Comparison of ENCODE assay signal across 22 cellular contexts in the genomic region with DNA sequence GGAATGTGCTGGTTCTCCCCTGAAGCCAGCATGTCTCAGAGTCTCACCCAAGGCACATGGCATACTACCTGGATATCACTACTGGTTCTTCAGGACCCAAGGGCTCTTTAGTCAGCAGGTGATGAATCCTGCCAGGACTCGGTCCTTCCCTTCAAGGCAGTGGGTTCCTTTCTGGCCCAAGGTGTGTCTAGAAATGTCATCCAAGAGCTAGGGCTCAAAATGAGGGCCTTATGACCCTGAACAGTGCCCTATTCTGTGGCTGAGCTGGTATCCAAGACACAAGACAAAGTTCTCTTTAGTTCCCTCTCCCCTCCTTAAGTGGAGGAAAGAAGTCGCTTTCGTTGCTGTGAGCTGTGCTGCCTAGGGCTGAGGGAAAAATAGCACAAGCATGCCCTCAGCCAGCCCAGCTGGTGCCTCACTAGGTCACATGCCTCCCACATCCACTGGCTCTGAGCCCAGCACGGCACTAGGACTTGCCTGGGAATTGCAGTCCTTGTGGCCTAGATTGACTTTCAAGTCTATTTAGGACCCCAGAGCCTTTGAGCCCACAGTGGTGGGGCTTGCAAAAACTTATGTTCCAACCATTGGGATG.
DNase-seq lines count a peak whose midpoint lies in the region; ATAC-seq and TF ChIP-seq lines count a peak whose summit lies in the region.
"Had no signal": no experiment of that assay in that cellular context is flagged by ENCODE, and none has a peak within 500 bp of the region (broad histone marks: within the 10 kb centered on the region; RNA-seq: fewer than 3 reads in every experiment).

No MANE protein-coding gene starts in this region.

- peaks cover 11% of the 10 kb centered on the region for H3K4me1 ChIP-seq in BE2C
- no peaks in the 10 kb centered on the region for H3K4me1 ChIP-seq in lung (ENCODE audit: control insufficient read depth in 2 of 2, insufficient read depth in 2 of 2, low read length in 2 of 2)
- H3K4me1 ChIP-seq: SJSA1 had no signal

- peaks cover 6% of the 10 kb centered on the region for H3K27me3 Mint-ChIP-seq in brain

- H3K4me1 Mint-ChIP-seq in brain, result no peaks in the 10 kb centered on the region
- H3K4me1 Mint-ChIP-seq: CD14-positive monocyte had no signal

- WGBS in lung, 2 donors, result 61 to 70% methylated on average over 4 of the region's 4 CpGs

- H3K36me3 ChIP-seq in BE2C (no peaks in the 10 kb centered on the region), lung (ENCODE audit: control insufficient read depth in 2 of 2, insufficient read depth in 2 of 2, low read length in 2 of 2) (no peaks in the 10 kb centered on the region)
- H3K36me3 ChIP-seq: SJSA1 had no signal

- H3K27ac ChIP-seq in lung (ENCODE audit: low read depth in 1 of 2, low read length in 1 of 2), result no peak overlapping the region
- H3K27ac ChIP-seq: 22Rv1, PC-9, SJSA1 had no signal

- peak overlapping the region in 4 of 5 experiments; percentile 27 to 84 (median 71) for H3K27ac Mint-ChIP-seq in brain
- H3K27ac Mint-ChIP-seq: CD14-positive monocyte, GM23338 had no signal

- peaks cover 0 to 3% (median 0%) of the 10 kb centered on the region in 5 experiments for H3K9me3 Mint-ChIP-seq in brain
- H3K9me3 Mint-ChIP-seq: GM23338 had no signal

- TF ChIP-seq CTCF in BE2C (IDR thresholded peaks at IDR 0.05; ENCODE audit: low read depth, low read length) (no peak), brain (conservative IDR thresholded peaks at IDR 0.05) (no peak), lung (IDR thresholded peaks at IDR 0.05; ENCODE audit: control extremely low read depth, extremely low read depth) (no peak)

- H3K4me3 Mint-ChIP-seq in brain, result no peak overlapping the region
- H3K4me3 Mint-ChIP-seq: CD14-positive monocyte, GM23338 had no signal

- H3K9me3 ChIP-seq in BE2C, result no peaks in the 10 kb centered on the region
- H3K9me3 ChIP-seq in lung (ENCODE audit: control insufficient read depth in 2 of 2, insufficient read depth in 1 of 2, low read length in 1 of 2), result peaks cover 0 to 5% of the 10 kb centered on the region in 2 donors
- H3K9me3 ChIP-seq: SJSA1 had no signal

- H3K27me3 ChIP-seq in BE2C (no peaks in the 10 kb centered on the region), lung (ENCODE audit: control insufficient read depth, insufficient read depth) (no peaks in the 10 kb centered on the region)
- H3K27me3 ChIP-seq: SJSA1 had no signal

- H3K4me3 ChIP-seq in BE2C (ENCODE audit: low read depth, low read length), result no peak overlapping the region
- no peak overlapping the region for H3K4me3 ChIP-seq in lung
- H3K4me3 ChIP-seq: GM12878, GM23338, K562, PC-9, SJSA1 had no signal

- no peak for ATAC-seq in lung (ENCODE audit: insufficient read depth, low FRiP score)
- ATAC-seq: GM12878, GM23338, K562 had no signal

- peak; percentile 68 for DNase-seq in DMS 273 (lab: John Stamatoyannopoulos, UW; ENCODE audit: unreplicated experiment)
- no peak for DNase-seq in DMS 273 treated with DMSO at 0.1 percent for 48 hours (lab: John Stamatoyannopoulos, UW)
- peak; percentile 60 for DNase-seq in BE2C
- DNase-seq in lung (ENCODE audit: low spot score), result peak; percentile 10
- no peak for DNase-seq in stimulated activated CD8-positive, alpha-beta memory T cell treated with anti-CD3 and anti-CD28 coated beads, Interleukin-4, amount 100 ng/mL, for 48 hours
- no peak for DNase-seq in NCI-H1048 (lab: John Stamatoyannopoulos, UW)
- DNase-seq in amniotic stem cell (lab: John Stamatoyannopoulos, UW), result no peak
- DNase-seq: AML-193, DND-41, HCEC 1CT, NCI-H1105, NCI-H2081 treated with DMSO at 0.1 percent for 48 hours, NCI-H2227 treated with DMSO at 0.1 percent for 48 hours, NCI-H524 treated with DMSO at 0.1 percent for 48 hours had no signal

- H3K36me3 Mint-ChIP-seq in brain, result no peaks in the 10 kb centered on the region
- H3K36me3 Mint-ChIP-seq: CD14-positive monocyte had no signal

Comparison
In these comparisons a context has a peak if more than half of its experiments do, and no peak if none do; other contexts are left out.
1. DNase-seq: peak in DMS 273 (single experiment), BE2C (single experiment) and lung (single experiment); none in DMS 273 treated with DMSO at 0.1 percent for 48 hours (single experiment), stimulated activated CD8-positive, alpha-beta memory T cell treated with anti-CD3 and anti-CD28 coated beads, Interleukin-4, amount 100 ng/mL, for 48 hours (single experiment), NCI-H1048 (single experiment) and amniotic stem cell (single experiment).